Comparison of ENCODE assay signal across 8 cellular contexts in genomic region chr4:186587416-186588018, GRCh38. TPM values are rescaled to one million over a fixed set of nuclear protein-coding genes. Genes with fewer than 3 reads are reported as not detected.
DNase-seq lines count a peak whose midpoint lies in the region; ATAC-seq and TF ChIP-seq lines count a peak whose summit lies in the region.

No MANE protein-coding gene starts in this region.

- H3K4me3 ChIP-seq in SU-DHL-6 (ENCODE audit: insufficient read depth, low read length, poor library complexity, severe bottlenecking) (no peak overlapping the region), spleen (no peak overlapping the region)

- H2AFZ ChIP-seq in SU-DHL-6 (ENCODE audit: low read depth, low read length, severe bottlenecking) = no peak overlapping the region

- peak; percentile 82 for TF ChIP-seq CTCF in SU-DHL-6 (IDR thresholded peaks at IDR 0.05; ENCODE audit: insufficient read depth, low read length, poor library complexity, severe bottlenecking)
- TF ChIP-seq CTCF in spleen (IDR thresholded peaks at IDR 0.05 in 8 of 11, conservative IDR thresholded peaks at IDR 0.05 in 3 of 11) = peak; percentile 49 to 89 (median 68)

- DNase-seq in Ammon's horn (ENCODE audit: low spot score) (peak; percentile 70), anterior cingulate cortex (lab: John Stamatoyannopoulos, UW) (peak in 43 of 58 donors; percentile 2 to 84 (median 30)), hippocampal formation (lab: John Stamatoyannopoulos, UW) (peak; percentile 25 to 31), spleen (no peak)

- no peaks in the 10 kb centered on the region for H3K36me3 ChIP-seq in SU-DHL-6 (ENCODE audit: low read length)
- no peaks in the 10 kb centered on the region for H3K36me3 ChIP-seq in spleen

- H3K9ac ChIP-seq in SU-DHL-6 (ENCODE audit: low read length) = no peak overlapping the region

- no peaks in the 10 kb centered on the region for H3K4me1 ChIP-seq in spleen

- no peak overlapping the region for H3K4me2 ChIP-seq in SU-DHL-6 (ENCODE audit: low read depth, low read length, poor library complexity, severe bottlenecking)

- H3K9me3 ChIP-seq in SU-DHL-6 (ENCODE audit: insufficient read depth, low read length) (no peaks in the 10 kb centered on the region), spleen (peaks cover 0 to 3% (median under 1%) of the 10 kb centered on the region in 8 donors)

- H3K27me3 ChIP-seq in SU-DHL-6 (ENCODE audit: low read length) (no peaks in the 10 kb centered on the region), spleen (replicated peaks in 1 of 7) (no peaks in the 10 kb centered on the region)

- H4K20me1 ChIP-seq in SU-DHL-6 (ENCODE audit: low read depth, low read length) = no peaks in the 10 kb centered on the region

- intact Hi-C loops in spleen (cut with DNase I; ENCODE audit: low total_unique reads) = loop anchor here (2.0 kb wide), 1 partner anchor 291 kb away; no protein-coding TSS in a partner anchor

- no peaks in the 10 kb centered on the region for H3F3A ChIP-seq in SU-DHL-6 (ENCODE audit: insufficient read depth)

- no peak for TF ChIP-seq POLR2A in spleen (IDR thresholded peaks at IDR 0.05)

- peak; percentile 78 for ATAC-seq in GM18502 (IDR thresholded peaks at IDR 0.05; ENCODE audit: poor library complexity, unreplicated experiment)
- peak; percentile 65 for ATAC-seq in HG03280 (IDR thresholded peaks at IDR 0.05; ENCODE audit: unreplicated experiment)
- ATAC-seq in HG03097 (IDR thresholded peaks at IDR 0.05; ENCODE audit: low FRiP score, unreplicated experiment) = no peak

- no peaks in the 10 kb centered on the region for H3K9me2 ChIP-seq in SU-DHL-6 (replicated peaks; ENCODE audit: insufficient read depth, low read length)

- 26 to 35% (median 32%) methylated on average over 4 of the region's 4 CpGs for WGBS in spleen, 5 donors

- H3K27ac ChIP-seq in SU-DHL-6 (ENCODE audit: low read depth, low read length) = no peak overlapping the region
- H3K27ac ChIP-seq in spleen = no peak overlapping the region

- H3K79me2 ChIP-seq in SU-DHL-6 (ENCODE audit: insufficient read depth, low read length) = no peaks in the 10 kb centered on the region

RNA-seq across cellular contexts. Expression of gene MTNR1A, which starts 32.1 kb away (rescaled TPM):
- total RNA-seq in spleen = not detected
- polyA plus RNA-seq in spleen = not detected
